35 cellular contexts compared by ENCODE assay signal in the genomic region with DNA sequence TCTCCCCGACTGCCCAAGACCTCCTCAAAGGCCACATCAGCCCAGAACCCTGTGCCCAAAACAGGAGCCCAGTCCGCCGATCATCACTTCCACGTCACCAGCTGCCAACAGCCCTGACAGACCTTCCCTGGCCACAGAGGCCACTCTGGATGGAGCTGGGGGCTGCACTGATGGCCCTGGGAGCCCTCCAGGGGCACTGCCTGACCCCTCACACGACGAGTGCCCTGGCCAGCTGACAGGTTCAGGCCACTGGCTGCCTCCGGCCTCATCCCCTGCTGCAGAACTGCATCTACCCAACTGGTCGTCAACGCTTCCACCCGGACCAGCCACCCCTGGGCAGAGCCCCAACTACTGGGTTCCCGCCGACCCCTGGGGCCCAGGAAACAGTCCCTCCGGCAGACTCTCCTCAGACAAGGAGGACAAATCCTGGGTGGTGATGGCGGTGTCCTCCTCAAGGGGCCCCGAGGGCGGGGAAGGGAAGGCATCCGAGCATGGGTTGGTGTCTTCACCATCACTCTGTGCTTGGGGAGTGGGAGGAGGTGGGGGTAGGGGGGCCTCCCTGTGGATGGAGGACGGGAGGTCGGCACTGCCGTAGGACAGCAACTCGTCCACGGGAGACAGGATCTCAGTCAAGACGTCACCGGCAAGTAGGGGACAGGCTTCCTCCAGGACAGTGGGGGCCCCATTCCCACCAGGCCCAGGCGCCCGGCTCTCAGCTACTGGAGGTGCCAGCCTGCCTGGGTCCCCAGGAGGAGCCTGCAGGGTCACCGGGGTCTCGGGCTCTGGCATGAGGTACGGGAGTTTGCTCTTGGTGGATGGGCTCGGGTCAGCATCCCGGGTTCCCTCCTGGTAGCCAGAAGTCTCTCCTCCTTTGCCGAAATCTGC. TPM values are rescaled to one million over a fixed set of nuclear protein-coding genes. Genes with fewer than 3 reads are reported as not detected.
"Had no signal": no experiment of that assay in that cellular context is flagged by ENCODE, and none has a peak within 500 bp of the region (broad histone marks: within the 10 kb centered on the region; RNA-seq: fewer than 3 reads in every experiment).

No MANE protein-coding gene starts in this region.

- ATAC-seq: activated CD4-positive, CD25-positive, alpha-beta regulatory T cell treated with anti-CD3 and anti-CD28 coated beads, Interleukin-2, amount 50 U/mL, for 24 hours; activated CD8-positive, alpha-beta T cell treated with anti-CD3 and anti-CD28 coated beads for 36 hours; activated T-cell treated with anti-CD3 and anti-CD28 coated beads, Interleukin-2, amount 50 U/mL, for 4 hours; activated T-helper 17 cell treated with anti-CD3 and anti-CD28 coated beads, Interleukin-2, amount 50 U/mL, for 72 hours; effector memory CD8-positive, alpha-beta T cell; foreskin keratinocyte; gastrocnemius medialis; T-helper 17 cell had no signal

- H3K9me3 ChIP-seq: esophagus muscularis mucosa, gastrocnemius medialis, heart right ventricle had no signal

- H3K4me1 ChIP-seq: foreskin keratinocyte, gastrocnemius medialis had no signal

- DNase-seq: activated B cell treated with CpG ODN at 0.5 μM for 24 hours; activated CD4-positive, alpha-beta T cell treated with anti-CD3 and anti-CD28 coated beads for 48 hours; activated CD4-positive, alpha-beta T cell treated with anti-CD3 and anti-CD28 coated beads, Interleukin-2, amount 50 U/mL, for 1 hour; activated CD4-positive, alpha-beta T cell treated with anti-CD3 and anti-CD28 coated beads, Interleukin-2, amount 50 U/mL, for 48 hours; activated CD8-positive, alpha-beta memory T cell treated with anti-CD3 and anti-CD28 coated beads for 24 hours; activated CD8-positive, alpha-beta T cell treated with anti-CD3 and anti-CD28 coated beads for 36 hours; activated effector memory CD4-positive, alpha-beta T cell treated with Interleukin-2 at 50 U/mL for 16 hours; activated gamma-delta T cell treated with Interleukin-2 at 50 U/mL for 16 hours; activated naive CD4-positive, alpha-beta T cell treated with anti-CD3 and anti-CD28 coated beads, Interleukin-2, amount 50 U/mL, for 16 hours; activated naive CD4-positive, alpha-beta T cell treated with Interleukin-2 at 50 U/mL for 16 hours; activated naive CD8-positive, alpha-beta T cell treated with anti-CD3 and anti-CD28 coated beads, Interleukin-2, amount 10 ng/mL, durations not matched to agents 7 days and 5 days; activated T-cell treated with anti-CD3 and anti-CD28 coated beads, Interleukin-2, amount 50 U/mL, for 4 hours; amniotic stem cell; anterior cingulate cortex; brain microvascular endothelial cell; cortex of kidney; dermis blood vessel endothelial cell; effector CD4-positive, alpha-beta T cell; effector memory CD8-positive, alpha-beta T cell; erythroblast; foreskin keratinocyte; gastrocnemius medialis; T-helper 1 cell; T-helper 17 cell; T1000; WERI-Rb-1 had no signal

- H3K36me3 Mint-ChIP-seq: activated naive CD8-positive, alpha-beta T cell treated with anti-CD3 and anti-CD28 coated beads, Interleukin-2, amount 10 ng/mL, durations not matched to agents 7 days and 5 days had no signal

- H3K27me3 Mint-ChIP-seq: activated B cell treated with CpG ODN at 0.5 μM for 24 hours; activated CD8-positive, alpha-beta T cell treated with anti-CD3 and anti-CD28 coated beads for 36 hours; activated naive CD8-positive, alpha-beta T cell treated with anti-CD3 and anti-CD28 coated beads, Interleukin-2, amount 10 ng/mL, durations not matched to agents 7 days and 5 days; activated T-helper 17 cell treated with anti-CD3 and anti-CD28 coated beads, Interleukin-2, amount 50 U/mL, for 72 hours had no signal

- H3K27ac ChIP-seq: brain microvascular endothelial cell, esophagus muscularis mucosa, foreskin keratinocyte, gastrocnemius medialis, WERI-Rb-1 had no signal

- H3K9me3 Mint-ChIP-seq: activated B cell treated with CpG ODN at 0.5 μM for 24 hours; activated CD8-positive, alpha-beta T cell treated with anti-CD3 and anti-CD28 coated beads for 36 hours; activated naive CD8-positive, alpha-beta T cell treated with anti-CD3 and anti-CD28 coated beads, Interleukin-2, amount 10 ng/mL, durations not matched to agents 7 days and 5 days; activated T-cell treated with anti-CD3 and anti-CD28 coated beads, Interleukin-2, amount 50 U/mL, for 4 hours; activated T-helper 17 cell treated with anti-CD3 and anti-CD28 coated beads, Interleukin-2, amount 50 U/mL, for 72 hours; effector memory CD8-positive, alpha-beta T cell; T-helper 2 cell treated with Interferon-gamma antibody and Interleukin-4, amounts not matched to agents 5 μg/mL and 100 μg/mL, for 36 hours had no signal

- H3K27ac Mint-ChIP-seq: activated B cell treated with CpG ODN at 0.5 μM for 24 hours; activated CD8-positive, alpha-beta T cell treated with anti-CD3 and anti-CD28 coated beads for 36 hours; activated naive CD8-positive, alpha-beta T cell treated with anti-CD3 and anti-CD28 coated beads, Interleukin-2, amount 10 ng/mL, durations not matched to agents 7 days and 5 days; activated T-helper 17 cell treated with anti-CD3 and anti-CD28 coated beads, Interleukin-2, amount 50 U/mL, for 72 hours; effector memory CD8-positive, alpha-beta T cell; T-helper 17 cell; T-helper 2 cell treated with Interferon-gamma antibody and Interleukin-4, amounts not matched to agents 5 μg/mL and 100 μg/mL, for 36 hours had no signal

- H3K4me3 Mint-ChIP-seq: activated B cell treated with CpG ODN at 0.5 μM for 24 hours; activated CD8-positive, alpha-beta T cell treated with anti-CD3 and anti-CD28 coated beads for 36 hours; activated naive CD8-positive, alpha-beta T cell treated with anti-CD3 and anti-CD28 coated beads, Interleukin-2, amount 10 ng/mL, durations not matched to agents 7 days and 5 days; activated T-cell treated with anti-CD3 and anti-CD28 coated beads, Interleukin-2, amount 50 U/mL, for 4 hours; activated T-helper 17 cell treated with anti-CD3 and anti-CD28 coated beads, Interleukin-2, amount 50 U/mL, for 72 hours; effector memory CD8-positive, alpha-beta T cell; T-helper 17 cell; T-helper 2 cell treated with Interferon-gamma antibody and Interleukin-4, amounts not matched to agents 5 μg/mL and 100 μg/mL, for 36 hours had no signal

- H3K4me1 Mint-ChIP-seq: activated B cell treated with CpG ODN at 0.5 μM for 24 hours; activated naive CD8-positive, alpha-beta T cell treated with anti-CD3 and anti-CD28 coated beads, Interleukin-2, amount 10 ng/mL, durations not matched to agents 7 days and 5 days; activated T-helper 17 cell treated with anti-CD3 and anti-CD28 coated beads, Interleukin-2, amount 50 U/mL, for 72 hours; T-helper 17 cell had no signal

- H3K36me3 ChIP-seq: brain microvascular endothelial cell, esophagus muscularis mucosa, gastrocnemius medialis, heart right ventricle, WERI-Rb-1 had no signal

- H3K4me3 ChIP-seq: esophagus muscularis mucosa, gastrocnemius medialis, heart right ventricle had no signal

RNA-seq across cellular contexts. Expression of a gene that starts 48.6 kb away (rescaled TPM):
- total RNA-seq: activated B cell treated with CpG ODN at 0.5 μM for 24 hours; activated CD8-positive, alpha-beta T cell treated with anti-CD3 and anti-CD28 coated beads for 36 hours; activated naive CD8-positive, alpha-beta T cell treated with anti-CD3 and anti-CD28 coated beads, Interleukin-2, amount 10 ng/mL, durations not matched to agents 7 days and 5 days; astrocyte; bronchial epithelial cell; chondrocyte; dermis blood vessel endothelial cell; esophagus muscularis mucosa; foreskin keratinocyte; gastrocnemius medialis; glomerular endothelial cell; heart right ventricle had no signal

RNA-seq across cellular contexts. Expression of a gene that starts 50.4 kb away (rescaled TPM):
- total RNA-seq: activated naive CD8-positive, alpha-beta T cell treated with anti-CD3 and anti-CD28 coated beads, Interleukin-2, amount 10 ng/mL, durations not matched to agents 7 days and 5 days; bronchial epithelial cell; chondrocyte; dermis blood vessel endothelial cell; esophagus muscularis mucosa; foreskin keratinocyte; gastrocnemius medialis; glomerular endothelial cell had no signal
